In the genomic region with DNA sequence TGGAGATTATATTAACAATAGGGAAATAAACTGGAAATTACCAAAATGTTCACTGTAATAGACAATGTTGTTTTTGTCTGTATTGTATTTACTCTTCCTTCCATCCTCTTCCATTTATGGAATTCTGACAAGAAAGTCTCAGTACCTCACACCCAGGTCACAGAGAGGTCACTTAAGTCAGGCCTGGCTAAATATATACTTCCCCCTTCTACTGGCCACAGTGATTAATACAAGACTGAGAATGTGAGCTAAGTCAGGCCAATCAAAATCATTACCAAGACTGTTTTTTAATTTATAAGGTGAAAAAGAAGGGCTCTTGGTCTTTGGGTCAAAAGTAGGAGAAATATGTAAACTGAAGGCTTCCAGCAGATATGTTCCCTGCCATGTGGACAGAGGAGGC, we compare ENCODE assay signal across 12 cellular contexts.
DNase-seq lines count a peak whose midpoint lies in the region; ATAC-seq, FAIRE-seq and TF ChIP-seq lines count a peak whose summit lies in the region.
"Had no signal": no experiment of that assay in that cellular context is flagged by ENCODE, and none has a peak within 500 bp of the region (broad histone marks: within the 10 kb centered on the region; RNA-seq: fewer than 3 reads in every experiment).

No MANE protein-coding gene starts in this region.

- DNase-seq in CD1c-positive myeloid dendritic cell (ENCODE audit: extremely low spot score): peak; percentile 26
- DNase-seq in astrocyte (ENCODE audit: low read depth): no peak
- no peak for DNase-seq in NCI-H748 treated with DMSO at 0.1 percent for 48 hours (lab: John Stamatoyannopoulos, UW)
- no peak for DNase-seq in kidney
- DNase-seq in GOT3 (lab: John Stamatoyannopoulos, UW): no peak
- DNase-seq in germinal center (ENCODE audit: low spot score): no peak
- DNase-seq: activated CD4-positive, alpha-beta T cell treated with anti-CD3 and anti-CD28 coated beads, Interleukin-2, amount 50 U/mL, for 48 hours; caudate nucleus had no signal

- no peaks in the 10 kb centered on the region for H4K20me1 ChIP-seq in astrocyte (ENCODE audit: insufficient read depth, low read length)
- H4K20me1 ChIP-seq: BLaER1 had no signal

- H3K36me3 Mint-ChIP-seq in astrocyte (ENCODE audit: low read depth, unreplicated experiment): peaks cover 3% of the 10 kb centered on the region

- no peak overlapping the region for H3K4me2 ChIP-seq in astrocyte (ENCODE audit: low read length)
- H3K4me2 ChIP-seq: BLaER1, hepatocyte had no signal

- no peaks in the 10 kb centered on the region for H3K27me3 ChIP-seq in astrocyte (ENCODE audit: insufficient read depth, low read length)
- H3K27me3 ChIP-seq: BLaER1, hepatocyte had no signal

- H3K9ac ChIP-seq in astrocyte (ENCODE audit: low read length): no peak overlapping the region
- H3K9ac ChIP-seq in kidney (ENCODE audit: low read length in 2 of 2): no peak overlapping the region
- H3K9ac ChIP-seq: BLaER1 had no signal

- TF ChIP-seq CTCF in astrocyte (IDR thresholded peaks at IDR 0.05; ENCODE audit: insufficient read depth, low read depth, low read length) (no peak), kidney (IDR thresholded peaks at IDR 0.05; ENCODE audit: borderline replicate concordance, extremely low read depth, insufficient read depth) (no peak)

- intact Hi-C loops in kidney (cut with DNase I): no loop called here

- no peak overlapping the region for H3K4me3 Mint-ChIP-seq in astrocyte (ENCODE audit: unreplicated experiment)

- peak; percentile 78 for ATAC-seq in GM19372 (IDR thresholded peaks at IDR 0.05; ENCODE audit: low read depth, unreplicated experiment)
- ATAC-seq in HG03135 (IDR thresholded peaks at IDR 0.05; ENCODE audit: unreplicated experiment): peak; percentile 79

- peaks cover 8% of the 10 kb centered on the region for H3K9me3 Mint-ChIP-seq in astrocyte (ENCODE audit: unreplicated experiment)

- no peaks in the 10 kb centered on the region for H3K4me1 ChIP-seq in astrocyte (ENCODE audit: insufficient read depth, low read length)
- peaks cover 0 to 5% of the 10 kb centered on the region in 2 donors for H3K4me1 ChIP-seq in kidney (ENCODE audit: control insufficient read depth in 1 of 2, insufficient read depth in 1 of 2, low read depth in 1 of 2, low read length in 2 of 2)
- H3K4me1 ChIP-seq: BLaER1 had no signal

- H3K27ac Mint-ChIP-seq in astrocyte (ENCODE audit: unreplicated experiment): no peak overlapping the region

- peaks cover 8% of the 10 kb centered on the region for H3K79me2 ChIP-seq in astrocyte (ENCODE audit: insufficient read depth, low read length)

- no peak overlapping the region for H2AFZ ChIP-seq in astrocyte (ENCODE audit: low read depth, low read length)
- H2AFZ ChIP-seq: hepatocyte had no signal

- FAIRE-seq in astrocyte (lab: Jason Lieb, UNC): peak; percentile 17
- no peak for FAIRE-seq in kidney (lab: Jason Lieb, UNC)

- peaks cover 8% of the 10 kb centered on the region for H3K4me1 Mint-ChIP-seq in astrocyte (ENCODE audit: low read depth, unreplicated experiment)

- no peaks in the 10 kb centered on the region for H3K27me3 Mint-ChIP-seq in astrocyte (ENCODE audit: low read depth, unreplicated experiment)

- H3K9me3 ChIP-seq in astrocyte (ENCODE audit: insufficient read depth, low read depth, low read length) (no peaks in the 10 kb centered on the region), kidney (ENCODE audit: control insufficient read depth in 1 of 2, low read length in 2 of 2) (no peaks in the 10 kb centered on the region)

- H3K27ac ChIP-seq in astrocyte (ENCODE audit: low read depth, low read length) (no peak overlapping the region), kidney (ENCODE audit: low read depth in 2 of 2, low read length in 2 of 2) (no peak overlapping the region)
- H3K27ac ChIP-seq: BLaER1, hepatocyte had no signal

- no peaks in the 10 kb centered on the region for H3K36me3 ChIP-seq in astrocyte (ENCODE audit: insufficient read depth, low read length)
- no peaks in the 10 kb centered on the region for H3K36me3 ChIP-seq in kidney (ENCODE audit: control insufficient read depth in 1 of 2, insufficient read depth in 2 of 2, low read length in 2 of 2)
- H3K36me3 ChIP-seq: BLaER1 had no signal

- H3K4me3 ChIP-seq in astrocyte (ENCODE audit: insufficient read depth, low read depth, low read length): no peak overlapping the region
- no peak overlapping the region for H3K4me3 ChIP-seq in kidney (ENCODE audit: low read length in 2 of 2)
- H3K4me3 ChIP-seq: BLaER1, hepatocyte had no signal
